In genomic region chr5:172754957-172755356, GRCh38 we compare ENCODE assay signal across 30 cellular contexts.
"Had no signal": no experiment of that assay in that cellular context is flagged by ENCODE, and none has a peak within 500 bp of the region (broad histone marks: within the 10 kb centered on the region; RNA-seq: fewer than 3 reads in every experiment).

No MANE protein-coding gene starts in this region.

- ATAC-seq: naive thymus-derived CD4-positive, alpha-beta T cell; psoas muscle; right cardiac atrium; sciatic nerve; stimulated activated memory B cell treated with anti-CD40 and anti-IgM and Interleukin-4, amounts not matched to agents 10 μg/mL and 1 μg/mL and 100 μg/mL, for 72 hours; stimulated activated naive CD8-positive, alpha-beta T cell treated with anti-CD3 and anti-CD28 coated beads, Interleukin-15, amount 100 ng/mL, for 72 hours; stimulated activated naive CD8-positive, alpha-beta T cell treated with anti-CD3 and anti-CD28 coated beads, Interleukin-15, Interleukin-2, amounts not matched to agents 100 U/mL and 50 U/mL, for 24 hours; upper lobe of right lung had no signal

- H3K9ac ChIP-seq: neural progenitor cell, parathyroid adenoma had no signal

- H3K4me3 Mint-ChIP-seq: naive thymus-derived CD4-positive, alpha-beta T cell; nephron; neural progenitor cell; stimulated activated memory B cell treated with anti-CD40 and anti-IgM and Interleukin-4, amounts not matched to agents 10 μg/mL and 1 μg/mL and 100 μg/mL, for 72 hours; stimulated activated naive CD8-positive, alpha-beta T cell treated with anti-CD3 and anti-CD28 coated beads, Interleukin-15, amount 100 ng/mL, for 72 hours; type B pancreatic cell had no signal

- H2AFZ ChIP-seq: neural progenitor cell, parathyroid adenoma had no signal

- H3K27ac Mint-ChIP-seq: nephron; neural progenitor cell; stimulated activated memory B cell treated with anti-CD40 and anti-IgM and Interleukin-4, amounts not matched to agents 10 μg/mL and 1 μg/mL and 100 μg/mL, for 72 hours; stimulated activated naive CD8-positive, alpha-beta T cell treated with anti-CD3 and anti-CD28 coated beads, Interleukin-15, amount 100 ng/mL, for 72 hours; type B pancreatic cell had no signal

- H3K4me1 ChIP-seq: neural progenitor cell, parathyroid adenoma, psoas muscle, upper lobe of right lung had no signal

- H3K36me3 Mint-ChIP-seq: neural progenitor cell; stimulated activated memory B cell treated with anti-CD40 and anti-IgM and Interleukin-4, amounts not matched to agents 10 μg/mL and 1 μg/mL and 100 μg/mL, for 72 hours; type B pancreatic cell had no signal

- H3K27me3 Mint-ChIP-seq: stimulated activated naive CD8-positive, alpha-beta T cell treated with anti-CD3 and anti-CD28 coated beads, Interleukin-15, amount 100 ng/mL, for 72 hours had no signal

- H3K27me3 ChIP-seq: ovary, spleen, suprapubic skin, testis, tibial artery, transverse colon, upper lobe of right lung, uterus had no signal

- H3K9me3 ChIP-seq: ovary, suprapubic skin, testis, transverse colon, upper lobe of right lung, uterus had no signal

- H3K27ac ChIP-seq: neural progenitor cell, ovary, parathyroid adenoma, psoas muscle, skin epidermis, spleen, suprapubic skin, testis, tibial artery, transverse colon, upper lobe of right lung, uterus had no signal

- H3K4me2 ChIP-seq: neural progenitor cell, smooth muscle cell had no signal

- H3K4me3 ChIP-seq: neural progenitor cell, ovary, psoas muscle, skin epidermis, smooth muscle cell, spleen, suprapubic skin, testis, tibial artery, transverse colon, upper lobe of right lung, uterus had no signal

- H3K36me3 ChIP-seq: neural progenitor cell, ovary, spleen, suprapubic skin, tibial artery, transverse colon, upper lobe of right lung, uterus had no signal

- DNase-seq: naive thymus-derived CD4-positive, alpha-beta T cell; occipital lobe; ovary; posterior cingulate gyrus; psoas muscle; right cardiac atrium; stimulated activated CD4-positive, alpha-beta T cell treated with anti-CD3 and anti-CD28 coated beads, Interleukin-12 subunit alpha, Interleukin-12 subunit beta, amount 100 ng/mL, for 4 hours; stimulated activated CD4-positive, alpha-beta T cell treated with anti-CD3 and anti-CD28 coated beads, Interleukin-1b, Interleukin-23, amount 100 ng/mL, for 48 hours; stimulated activated CD4-positive, alpha-beta T cell treated with anti-CD3 and anti-CD28 coated beads, Interleukin-4, amount 100 ng/mL, for 1 hour; stimulated activated CD4-positive, alpha-beta T cell treated with anti-CD3 and anti-CD28 coated beads, Interleukin-4, amount 100 ng/mL, for 4 hours; stimulated activated CD8-positive, alpha-beta memory T cell treated with anti-CD3 and anti-CD28 coated beads, Interleukin-4, amount 100 ng/mL, for 48 hours; stimulated activated naive CD4-positive, alpha-beta T cell; stimulated activated naive CD8-positive, alpha-beta T cell treated with anti-CD3 and anti-CD28 coated beads, Interleukin-15, amount 100 ng/mL, for 72 hours; stimulated activated naive CD8-positive, alpha-beta T cell treated with anti-CD3 and anti-CD28 coated beads, Interleukin-15, Interleukin-2, amounts not matched to agents 100 U/mL and 50 U/mL, for 24 hours; substantia nigra; testis; tibial artery; transverse colon; upper lobe of right lung; uterus had no signal

- H3K79me2 ChIP-seq: parathyroid adenoma had no signal
